ENCODE assay signal across 8 cellular contexts in the genomic region with DNA sequence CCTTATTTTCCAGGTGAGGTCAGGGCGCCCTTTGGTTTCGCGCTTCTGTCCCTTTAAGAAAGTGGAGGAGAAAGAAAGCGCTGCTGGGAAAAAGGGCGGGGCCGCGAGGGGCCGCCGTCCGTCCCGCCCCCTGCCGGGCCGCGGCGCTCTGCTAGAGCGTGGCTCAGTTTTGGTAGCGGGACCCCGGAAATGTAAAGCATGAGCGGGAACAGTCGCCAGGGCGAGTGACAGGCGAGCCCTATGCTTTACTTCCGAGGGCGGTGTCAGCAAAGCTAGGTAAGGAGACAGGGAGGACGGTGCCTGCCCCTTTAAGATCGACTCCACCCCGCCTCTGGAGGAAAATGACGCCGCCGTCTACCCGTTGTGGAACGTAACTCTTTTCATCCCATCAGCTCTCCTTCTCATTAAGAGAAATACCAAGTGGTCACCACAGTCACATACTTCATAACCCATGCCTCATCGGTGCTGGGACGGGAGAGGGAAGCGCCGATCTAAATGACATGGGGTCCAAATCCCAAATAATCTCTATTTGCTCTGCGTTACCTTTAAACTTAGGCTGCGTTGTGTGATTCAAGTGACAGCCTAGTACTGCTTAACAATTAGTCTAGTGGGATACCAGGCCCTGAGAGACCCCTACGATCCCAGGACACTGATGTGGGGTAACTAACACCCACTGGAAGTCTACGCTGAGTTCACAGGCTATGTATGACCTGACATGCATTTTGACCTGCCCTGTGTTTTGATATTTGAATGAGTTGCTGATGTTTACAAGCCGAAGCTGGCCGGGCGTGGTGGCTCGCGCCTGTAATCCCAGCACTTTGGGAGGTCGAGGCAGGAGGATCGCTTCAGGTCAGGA. TPM values are rescaled to one million over a fixed set of nuclear protein-coding genes. Genes with fewer than 3 reads are reported as not detected.
A peak's percentile ranks its signal among the peaks of the same experiment; 100 is the strongest.
DNase-seq lines count a peak whose midpoint lies in the region; ATAC-seq, FAIRE-seq and TF ChIP-seq lines count a peak whose summit lies in the region.

A gene with protein sequence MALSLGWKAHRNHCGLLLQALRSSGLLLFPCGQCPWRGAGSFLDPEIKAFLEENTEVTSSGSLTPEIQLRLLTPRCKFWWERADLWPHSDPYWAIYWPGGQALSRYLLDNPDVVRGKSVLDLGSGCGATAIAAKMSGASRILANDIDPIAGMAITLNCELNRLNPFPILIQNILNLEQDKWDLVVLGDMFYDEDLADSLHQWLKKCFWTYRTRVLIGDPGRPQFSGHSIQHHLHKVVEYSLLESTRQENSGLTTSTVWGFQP (plus strand): TSS at position 602 of the 856 bp plus-strand sequence. CDS start 2,266 bp downstream, outside the sequence.

- CTCF ChIA-PET in naive thymus-derived CD4-positive, alpha-beta T cell (lab: Charles Lee), result interaction anchor here (0.6 to 1.1 kb wide), 5 partner anchors 131 to 301 kb away, joined by 3 to 5 read pairs (median 4); a partner anchor contains a TSS

- TF ChIP-seq CTCF in DOHH2 (IDR thresholded peaks at IDR 0.05; ENCODE audit: low read depth, low read length, poor library complexity, severe bottlenecking) (peak; percentile 43), fibroblast of lung (conservative IDR thresholded peaks at IDR 0.05 in 1 of 2, IDR thresholded peaks at IDR 0.05 in 1 of 2; ENCODE audit: low read depth in 1 of 2, low read length in 2 of 2) (peak; percentile 27 to 44)

- intact Hi-C loops in naive thymus-derived CD4-positive, alpha-beta T cell (cut with micrococcal nuclease), result loop anchor here (1.0 to 10.0 kb wide), 15 partner anchors 70 to 1020 kb away; a partner anchor contains a TSS

- H3K4me1 ChIP-seq in DOHH2 (ENCODE audit: control insufficient read depth, low read length), result peaks cover 17% of the 10 kb centered on the region
- H3K4me1 ChIP-seq in fibroblast of lung (ENCODE audit: control insufficient read depth, extremely low read depth, insufficient read depth, low read length), result no peaks in the 10 kb centered on the region
- H3K4me1 ChIP-seq in naive thymus-derived CD4-positive, alpha-beta T cell (ENCODE audit: control insufficient read depth in 2 of 2, insufficient read depth in 2 of 2, low read length in 2 of 2), result peaks cover 0 to 10% of the 10 kb centered on the region in 2 donors

- H3K27me3 Mint-ChIP-seq in activated T-helper 17 cell treated with anti-CD3 and anti-CD28 coated beads, Interleukin-2, amount 50 U/mL, for 72 hours, result no peaks in the 10 kb centered on the region
- no peaks in the 10 kb centered on the region for H3K27me3 Mint-ChIP-seq in naive thymus-derived CD4-positive, alpha-beta T cell
- no peaks in the 10 kb centered on the region for H3K27me3 Mint-ChIP-seq in stimulated activated naive B cell treated with anti-CD40 and anti-IgM and Interleukin-4, amounts not matched to agents 10 μg/mL and 1 μg/mL and 100 μg/mL, for 72 hours

- H3K36me3 ChIP-seq in DOHH2 (ENCODE audit: control insufficient read depth, low read length), result peaks cover 3% of the 10 kb centered on the region; the same call in 1 of the 2 replicates
- no peaks in the 10 kb centered on the region for H3K36me3 ChIP-seq in KOPT-K1 (ENCODE audit: insufficient read depth, low read length)
- no peaks in the 10 kb centered on the region for H3K36me3 ChIP-seq in fibroblast of lung (ENCODE audit: control insufficient read depth, insufficient read depth, low read length)
- no peaks in the 10 kb centered on the region for H3K36me3 ChIP-seq in naive thymus-derived CD4-positive, alpha-beta T cell (ENCODE audit: control insufficient read depth in 2 of 3, insufficient read depth in 3 of 3, low read length in 3 of 3)

- peak within 1 kb of the TSS; percentile 99 for H2AFZ ChIP-seq in fibroblast of lung (ENCODE audit: low read length)

- H3K27ac Mint-ChIP-seq in activated T-helper 17 cell treated with anti-CD3 and anti-CD28 coated beads, Interleukin-2, amount 50 U/mL, for 72 hours, result peak within 1 kb of the TSS; percentile 75
- H3K27ac Mint-ChIP-seq in naive thymus-derived CD4-positive, alpha-beta T cell, result peak within 1 kb of the TSS; percentile 91 to 100 (median 97)
- H3K27ac Mint-ChIP-seq in stimulated activated naive B cell treated with anti-CD40 and anti-IgM and Interleukin-4, amounts not matched to agents 10 μg/mL and 1 μg/mL and 100 μg/mL, for 72 hours, result peak within 1 kb of the TSS; percentile 89

- H4K20me1 ChIP-seq in DOHH2 (ENCODE audit: control insufficient read depth, insufficient read depth, low read depth, low read length) (no peaks in the 10 kb centered on the region), fibroblast of lung (ENCODE audit: control insufficient read depth, extremely low read depth, insufficient read depth, low read length) (no peaks in the 10 kb centered on the region)

- peak; percentile 91 for DNase-seq in RCC 7860 (ENCODE audit: low spot score)
- DNase-seq in fibroblast of lung (ENCODE audit: low read depth in 2 of 2), result peak; percentile 81 to 91
- peak; percentile 85 to 95 (median 93) for DNase-seq in naive thymus-derived CD4-positive, alpha-beta T cell
- peak; percentile 95 for DNase-seq in stimulated activated naive B cell treated with anti-CD40 and anti-IgM and Interleukin-4, amounts not matched to agents 10 μg/mL and 1 μg/mL and 100 μg/mL, for 72 hours

- no peaks in the 10 kb centered on the region for H3K9me3 ChIP-seq in DOHH2 (ENCODE audit: control insufficient read depth, insufficient read depth, low read length)
- H3K9me3 ChIP-seq in KOPT-K1 (ENCODE audit: insufficient read depth, low read length, poor library complexity, severe bottlenecking), result no peaks in the 10 kb centered on the region
- no peaks in the 10 kb centered on the region for H3K9me3 ChIP-seq in fibroblast of lung (ENCODE audit: control insufficient read depth, insufficient read depth, low read depth, low read length)
- no peaks in the 10 kb centered on the region for H3K9me3 ChIP-seq in naive thymus-derived CD4-positive, alpha-beta T cell (ENCODE audit: control insufficient read depth in 2 of 3, low read length in 3 of 3)

- H3F3A ChIP-seq in DOHH2 (ENCODE audit: control insufficient read depth, insufficient read depth), result peaks cover 5% of the 10 kb centered on the region; the same call in 1 of the 2 replicates

- ATAC-seq in GM21786 (IDR thresholded peaks at IDR 0.05; ENCODE audit: unreplicated experiment), result peak; percentile 99
- peak; percentile 98 for ATAC-seq in activated T-helper 17 cell treated with anti-CD3 and anti-CD28 coated beads, Interleukin-2, amount 50 U/mL, for 72 hours (replicated peaks)
- ATAC-seq in naive thymus-derived CD4-positive, alpha-beta T cell, result peak; percentile 99
- peak; percentile 99 for ATAC-seq in stimulated activated naive B cell treated with anti-CD40 and anti-IgM and Interleukin-4, amounts not matched to agents 10 μg/mL and 1 μg/mL and 100 μg/mL, for 72 hours (replicated peaks)

- no peaks in the 10 kb centered on the region for H3K36me3 Mint-ChIP-seq in activated T-helper 17 cell treated with anti-CD3 and anti-CD28 coated beads, Interleukin-2, amount 50 U/mL, for 72 hours (ENCODE audit: low read depth)
- peaks cover 0 to 11% (median 4%) of the 10 kb centered on the region in 5 donors for H3K36me3 Mint-ChIP-seq in naive thymus-derived CD4-positive, alpha-beta T cell
- H3K36me3 Mint-ChIP-seq in stimulated activated naive B cell treated with anti-CD40 and anti-IgM and Interleukin-4, amounts not matched to agents 10 μg/mL and 1 μg/mL and 100 μg/mL, for 72 hours, result peaks cover 0 to 4% of the 10 kb centered on the region in 2 donors

- H3K79me2 ChIP-seq in DOHH2 (ENCODE audit: control insufficient read depth, low read length) (no peaks in the 10 kb centered on the region), fibroblast of lung (ENCODE audit: control insufficient read depth, insufficient read depth, low read length) (no peaks in the 10 kb centered on the region)

- H3K27me3 ChIP-seq in DOHH2 (ENCODE audit: control insufficient read depth, low read length) (no peaks in the 10 kb centered on the region), fibroblast of lung (ENCODE audit: control insufficient read depth, insufficient read depth, low read length) (no peaks in the 10 kb centered on the region)
- H3K27me3 ChIP-seq in naive thymus-derived CD4-positive, alpha-beta T cell (ENCODE audit: control insufficient read depth in 2 of 2, insufficient read depth in 2 of 2, low read length in 2 of 2), result no peaks in the 10 kb centered on the region

- peaks cover 5% of the 10 kb centered on the region for H3K4me1 Mint-ChIP-seq in activated T-helper 17 cell treated with anti-CD3 and anti-CD28 coated beads, Interleukin-2, amount 50 U/mL, for 72 hours
- H3K4me1 Mint-ChIP-seq in naive thymus-derived CD4-positive, alpha-beta T cell, result peaks cover 3 to 36% (median 24%) of the 10 kb centered on the region in 7 donors
- peaks cover 12 to 18% of the 10 kb centered on the region in 2 donors for H3K4me1 Mint-ChIP-seq in stimulated activated naive B cell treated with anti-CD40 and anti-IgM and Interleukin-4, amounts not matched to agents 10 μg/mL and 1 μg/mL and 100 μg/mL, for 72 hours

- H3K4me2 ChIP-seq in DOHH2 (ENCODE audit: low read length) (peak within 1 kb of the TSS; percentile 97), fibroblast of lung (ENCODE audit: extremely low read depth, insufficient read depth, low read length) (peak within 1 kb of the TSS; percentile 99)

- peak within 1 kb of the TSS; percentile 86 for H3K9ac ChIP-seq in fibroblast of lung (ENCODE audit: insufficient read depth, low read length)

- peak within 1 kb of the TSS; percentile 82 for H3K4me3 Mint-ChIP-seq in activated T-helper 17 cell treated with anti-CD3 and anti-CD28 coated beads, Interleukin-2, amount 50 U/mL, for 72 hours
- peak within 1 kb of the TSS; percentile 81 to 99 (median 96) for H3K4me3 Mint-ChIP-seq in naive thymus-derived CD4-positive, alpha-beta T cell
- peak within 1 kb of the TSS; percentile 88 to 91 for H3K4me3 Mint-ChIP-seq in stimulated activated naive B cell treated with anti-CD40 and anti-IgM and Interleukin-4, amounts not matched to agents 10 μg/mL and 1 μg/mL and 100 μg/mL, for 72 hours

- POLR2A ChIA-PET in naive thymus-derived CD4-positive, alpha-beta T cell (lab: Charles Lee), result interaction anchor here (0.6 to 3.7 kb wide), 15 partner anchors 12 to 1097 kb away, joined by 3 to 33 read pairs (median 3); a partner anchor contains a TSS

- FAIRE-seq in RCC 7860 (lab: Jason Lieb, UNC), result peak; percentile 79

- H3K4me3 ChIP-seq in DOHH2 (ENCODE audit: low read length) (peak within 1 kb of the TSS; percentile 100), fibroblast of lung (replicated peaks in 1 of 4; ENCODE audit: control extremely low read depth in 1 of 4, insufficient read depth in 1 of 4, low read depth in 3 of 4, low read length in 4 of 4) (peak within 1 kb of the TSS; percentile 91 to 100 (median 94))
- H3K4me3 ChIP-seq in naive thymus-derived CD4-positive, alpha-beta T cell (ENCODE audit: low read length), result peak within 1 kb of the TSS; percentile 85

- peak within 1 kb of the TSS; percentile 83 for H3K27ac ChIP-seq in DOHH2 (ENCODE audit: low read depth, low read length)
- peak within 1 kb of the TSS; percentile 79 for H3K27ac ChIP-seq in KOPT-K1 (ENCODE audit: low read depth, low read length, poor library complexity, severe bottlenecking)
- peak within 1 kb of the TSS; percentile 94 for H3K27ac ChIP-seq in fibroblast of lung (ENCODE audit: insufficient read depth, low read length)
- H3K27ac ChIP-seq in naive thymus-derived CD4-positive, alpha-beta T cell (ENCODE audit: low read depth, low read length), result peak within 1 kb of the TSS; percentile 90

- no peaks in the 10 kb centered on the region for H3K9me2 ChIP-seq in DOHH2 (replicated peaks; ENCODE audit: control insufficient read depth, low read length)

- H3K9me3 Mint-ChIP-seq in activated T-helper 17 cell treated with anti-CD3 and anti-CD28 coated beads, Interleukin-2, amount 50 U/mL, for 72 hours, result no peaks in the 10 kb centered on the region
- peaks cover 0 to 3% (median 0%) of the 10 kb centered on the region in 11 donors for H3K9me3 Mint-ChIP-seq in naive thymus-derived CD4-positive, alpha-beta T cell
- peaks cover 0 to 1% of the 10 kb centered on the region in 2 donors for H3K9me3 Mint-ChIP-seq in stimulated activated naive B cell treated with anti-CD40 and anti-IgM and Interleukin-4, amounts not matched to agents 10 μg/mL and 1 μg/mL and 100 μg/mL, for 72 hours

RNA-seq across cellular contexts. Expression of the gene that starts here (rescaled TPM):
- total RNA-seq in activated T-helper 17 cell treated with anti-CD3 and anti-CD28 coated beads, Interleukin-2, amount 50 U/mL, for 72 hours, result 1 to 10 TPM in 1 of 2 donors, under 1 TPM in 1; 0.24 to 1.2 TPM
- total RNA-seq in fibroblast of lung, result 4.4 and 6.1 TPM in 2 replicates
- polyA plus RNA-seq in fibroblast of lung, result 1.9 and 2.8 TPM in 2 replicates
- 1.5 and 2.2 TPM in 2 replicates for polyA plus RNA-seq in fibroblast of lung (2012)
- 0.90 and 1.5 TPM in 2 replicates for polyA minus RNA-seq in fibroblast of lung (ENCODE audit: low replicate concordance)
- total RNA-seq in naive thymus-derived CD4-positive, alpha-beta T cell, result 1 to 10 TPM in 4 of 5 experiments, under 1 TPM in 1; 0.92 to 2.0 (median 1.9) TPM
- 1 to 10 TPM in 1 of 2 donors, under 1 TPM in 1; 0.41 to 1.2 TPM for polyA plus RNA-seq in naive thymus-derived CD4-positive, alpha-beta T cell

Comparison
In these comparisons a context has a peak if more than half of its experiments do, and no peak if none do; other contexts are left out.
1. Peak in every context shown above with its lines: DNase-seq, ATAC-seq, H3K4me3 ChIP-seq and H3K27ac ChIP-seq.